In the genomic region with DNA sequence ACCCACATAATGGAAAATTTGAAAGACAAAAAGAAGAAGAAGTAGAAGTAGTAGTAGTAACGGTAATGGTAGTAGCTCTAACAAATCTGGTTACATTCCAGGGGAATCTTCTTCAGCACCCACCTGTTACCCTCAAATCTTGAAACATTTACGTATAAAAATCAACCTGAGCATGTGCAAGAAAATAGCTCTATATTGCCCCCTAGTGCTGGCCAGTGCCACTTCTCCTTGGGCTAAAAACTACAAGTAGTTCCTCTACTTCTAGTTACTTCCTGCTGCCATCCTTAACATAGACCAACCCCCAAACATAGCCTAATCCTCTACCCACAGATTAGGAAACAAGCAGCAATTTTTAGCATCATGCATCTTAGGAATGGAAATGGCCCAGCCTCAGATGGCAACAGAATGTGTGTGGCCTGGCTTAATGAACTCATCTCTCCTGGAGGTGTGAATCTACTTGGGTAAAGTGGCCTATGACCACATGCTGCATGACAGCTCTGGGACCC, we compare ENCODE assay signal across 8 cellular contexts. TPM values are rescaled to one million over a fixed set of nuclear protein-coding genes. Genes with fewer than 3 reads are reported as not detected.
A peak's percentile ranks its signal among the peaks of the same experiment; 100 is the strongest.
DNase-seq lines count a peak whose midpoint lies in the region; ATAC-seq and TF ChIP-seq lines count a peak whose summit lies in the region.

No MANE protein-coding gene starts in this region.

- no peaks in the 10 kb centered on the region for H3K9me3 Mint-ChIP-seq in osteocyte (ENCODE audit: unreplicated experiment)
- peaks cover 8% of the 10 kb centered on the region for H3K9me3 Mint-ChIP-seq in activated T-helper 17 cell treated with anti-CD3 and anti-CD28 coated beads, Interleukin-2, amount 50 U/mL, for 72 hours

- no peaks in the 10 kb centered on the region for H3K36me3 ChIP-seq in GM06990 (ENCODE audit: control insufficient read depth, insufficient read depth, low read length)

- ATAC-seq in HG02642 (IDR thresholded peaks at IDR 0.05; ENCODE audit: poor library complexity, unreplicated experiment), result peak; percentile 78
- ATAC-seq in activated T-helper 17 cell treated with anti-CD3 and anti-CD28 coated beads, Interleukin-2, amount 50 U/mL, for 72 hours (replicated peaks), result no peak

- DNase-seq in GM06990 (ENCODE audit: extremely low read depth, insufficient read length), result no peak
- DNase-seq in NCI-H1105 (lab: John Stamatoyannopoulos, UW), result peak; percentile 28
- peak; percentile 45 for DNase-seq in UCSD-AML1 (lab: John Stamatoyannopoulos, UW; ENCODE audit: unreplicated experiment)
- peak; percentile 4 for DNase-seq in germinal center (ENCODE audit: low spot score)
- DNase-seq in osteocyte (ENCODE audit: extremely low spot score, unreplicated experiment), result no peak

- peak overlapping the region; percentile 91 for H3K4me3 Mint-ChIP-seq in osteocyte (ENCODE audit: unreplicated experiment)
- no peak overlapping the region for H3K4me3 Mint-ChIP-seq in activated T-helper 17 cell treated with anti-CD3 and anti-CD28 coated beads, Interleukin-2, amount 50 U/mL, for 72 hours

- no peaks in the 10 kb centered on the region for H3K36me3 Mint-ChIP-seq in osteocyte (ENCODE audit: unreplicated experiment)
- no peaks in the 10 kb centered on the region for H3K36me3 Mint-ChIP-seq in activated T-helper 17 cell treated with anti-CD3 and anti-CD28 coated beads, Interleukin-2, amount 50 U/mL, for 72 hours (ENCODE audit: low read depth)

- peaks cover 53% of the 10 kb centered on the region for H3K4me1 Mint-ChIP-seq in osteocyte (ENCODE audit: unreplicated experiment)
- no peaks in the 10 kb centered on the region for H3K4me1 Mint-ChIP-seq in activated T-helper 17 cell treated with anti-CD3 and anti-CD28 coated beads, Interleukin-2, amount 50 U/mL, for 72 hours

- no peaks in the 10 kb centered on the region for H3K27me3 Mint-ChIP-seq in osteocyte (ENCODE audit: unreplicated experiment)
- peaks cover 43% of the 10 kb centered on the region for H3K27me3 Mint-ChIP-seq in activated T-helper 17 cell treated with anti-CD3 and anti-CD28 coated beads, Interleukin-2, amount 50 U/mL, for 72 hours

- TF ChIP-seq CTCF in 22Rv1 (IDR thresholded peaks at IDR 0.05) (peak; percentile 87), GM06990 (IDR thresholded peaks at IDR 0.05; ENCODE audit: insufficient read depth, low read length, poor library complexity, severe bottlenecking) (peak; percentile 79), osteocyte (IDR thresholded peaks at IDR 0.05) (peak; percentile 86)

- H3K4me3 ChIP-seq in GM06990 (replicated peaks; ENCODE audit: low read depth, low read length), result no peak overlapping the region

- H3K27ac Mint-ChIP-seq in osteocyte (ENCODE audit: unreplicated experiment), result no peak overlapping the region
- H3K27ac Mint-ChIP-seq in activated T-helper 17 cell treated with anti-CD3 and anti-CD28 coated beads, Interleukin-2, amount 50 U/mL, for 72 hours, result no peak overlapping the region

- no peaks in the 10 kb centered on the region; the same call in 1 of the 2 replicates for H3K27me3 ChIP-seq in GM06990 (replicated peaks; ENCODE audit: control insufficient read depth, insufficient read depth, low read length)

- H3K27ac ChIP-seq in 22Rv1, result no peak overlapping the region

RNA-seq across cellular contexts. Expression of gene PDGFC, which starts 3.1 kb away (rescaled TPM):
- total RNA-seq in osteocyte, result 21.8 and 25.4 TPM in 2 replicates
- not detected for total RNA-seq in activated T-helper 17 cell treated with anti-CD3 and anti-CD28 coated beads, Interleukin-2, amount 50 U/mL, for 72 hours

Comparison
In these comparisons a context has a peak if more than half of its experiments do, and no peak if none do; other contexts are left out.
1. DNase-seq: peak in NCI-H1105 (single experiment), UCSD-AML1 (single experiment) and germinal center (single experiment); none in GM06990 (single experiment) and osteocyte (single experiment).
2. RNA of gene PDGFC, which starts 3.1 kb away (total RNA-seq): 21.8 to 25.4 TPM in osteocyte; not detected in activated T-helper 17 cell treated with anti-CD3 and anti-CD28 coated beads, Interleukin-2, amount 50 U/mL, for 72 hours; every median in the first group is over 10 times any median in the second.
3. Peak in every context shown above with its lines, with median percentiles within 50 percentile points of each other: CTCF ChIP-seq.